Comparison of ENCODE assay signal across 8 cellular contexts in the genomic region with DNA sequence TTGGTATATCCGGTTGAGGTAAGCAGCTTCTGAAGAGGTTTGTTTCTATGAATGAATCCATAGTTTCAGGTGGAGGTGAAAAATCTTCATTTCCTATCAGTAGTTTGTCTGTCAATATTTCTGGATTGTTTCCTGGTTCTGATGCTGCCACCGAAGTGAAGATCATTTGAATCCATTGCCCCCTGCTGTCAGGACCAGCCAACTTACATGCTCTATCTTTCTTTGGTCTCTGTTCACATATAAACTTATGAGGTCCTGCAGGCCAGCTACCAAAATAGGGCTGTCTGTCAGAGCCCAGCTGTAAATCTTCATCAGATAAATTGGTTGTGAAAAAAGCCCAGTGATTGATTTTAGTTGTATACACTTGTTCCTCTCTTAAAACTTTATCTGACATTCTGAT. TPM values are rescaled to one million over a fixed set of nuclear protein-coding genes. Genes with fewer than 3 reads are reported as not detected.
DNase-seq lines count a peak whose midpoint lies in the region; ATAC-seq and TF ChIP-seq lines count a peak whose summit lies in the region.

No MANE protein-coding gene starts in this region.

- peaks cover 9% of the 10 kb centered on the region for H3K4me1 Mint-ChIP-seq in T-helper 17 cell

- H3K4me3 Mint-ChIP-seq in T-helper 17 cell: no peak overlapping the region

- ATAC-seq in GM18508 (IDR thresholded peaks at IDR 0.05; ENCODE audit: insufficient read depth, unreplicated experiment) (peak; percentile 54), HG03280 (IDR thresholded peaks at IDR 0.05; ENCODE audit: unreplicated experiment) (peak; percentile 69), T-helper 17 cell (peak; percentile 71)

- no peak overlapping the region for H3K4me3 ChIP-seq in fibroblast of villous mesenchyme (ENCODE audit: low read depth, low read length)

- no peaks in the 10 kb centered on the region for H3K9me3 ChIP-seq in T-helper 17 cell (ENCODE audit: control insufficient read depth, low read length, poor library complexity, severe bottlenecking)

- TF ChIP-seq CTCF in fibroblast of villous mesenchyme (IDR thresholded peaks at IDR 0.05; ENCODE audit: insufficient read depth, low read depth, low read length): peak; percentile 53

- H3K27ac Mint-ChIP-seq in T-helper 17 cell: peak overlapping the region; percentile 34

- DNase-seq in CD1c-positive myeloid dendritic cell (ENCODE audit: extremely low spot score) (peak; percentile 35), T-helper 17 cell (peak in 1 of 3 donors; percentile 12), fibroblast of villous mesenchyme (ENCODE audit: low read depth) (peak; percentile 49), AG08395 (ENCODE audit: low spot score) (no peak), cerebellum (ENCODE audit: low spot score) (no peak)
- no peak for DNase-seq in stimulated activated CD4-positive, alpha-beta T cell treated with anti-CD3 and anti-CD28 coated beads, Interleukin-12 subunit alpha, Interleukin-12 subunit beta, amount 100 ng/mL, for 4 hours

- no peaks in the 10 kb centered on the region for H3K27me3 Mint-ChIP-seq in T-helper 17 cell

- peaks cover 9% of the 10 kb centered on the region for H3K36me3 Mint-ChIP-seq in T-helper 17 cell (ENCODE audit: low read depth)

RNA-seq across cellular contexts. Expression of a gene that starts 15.2 kb away (rescaled TPM):
- total RNA-seq in T-helper 17 cell (10 to 100 TPM; 37.8 to 45.9 TPM), fibroblast of villous mesenchyme (1.3 and 1.7 TPM in 2 replicates), cerebellum (13.6 TPM)

Comparison
In these comparisons a context has a peak if more than half of its experiments do, and no peak if none do; other contexts are left out.
1. DNase-seq: peak in CD1c-positive myeloid dendritic cell (single experiment) and fibroblast of villous mesenchyme (single experiment); none in AG08395 (single experiment), cerebellum (single experiment) and stimulated activated CD4-positive, alpha-beta T cell treated with anti-CD3 and anti-CD28 coated beads, Interleukin-12 subunit alpha, Interleukin-12 subunit beta, amount 100 ng/mL, for 4 hours (single experiment).
2. Peak in every context shown above with its lines, with median percentiles within 50 percentile points of each other: ATAC-seq.